ENCODE assay signal across 12 cellular contexts in genomic region chr6:152096863-152097496, GRCh38.
DNase-seq lines count a peak whose midpoint lies in the region; ATAC-seq and TF ChIP-seq lines count a peak whose summit lies in the region.
"Had no signal": no experiment of that assay in that cellular context is flagged by ENCODE, and none has a peak within 500 bp of the region (broad histone marks: within the 10 kb centered on the region; RNA-seq: fewer than 3 reads in every experiment).

No MANE protein-coding gene starts in this region.

- H3K9ac ChIP-seq in PC-3 (ENCODE audit: low read length): no peak overlapping the region

- H3F3A ChIP-seq in PC-3 (ENCODE audit: low read length, unreplicated experiment): no peaks in the 10 kb centered on the region

- H3K4me1 ChIP-seq in PC-3 (ENCODE audit: insufficient read depth, low read length) (peaks cover 57% of the 10 kb centered on the region), left ventricle myocardium inferior (peaks cover 27% of the 10 kb centered on the region)

- no TSS peak for BruUV-seq in PC-3 (replicated peaks; lab: Mats Ljungman, UMichigan)

- peak; percentile 73 for DNase-seq in GM03348 (ENCODE audit: low spot score)
- DNase-seq in PC-3: peak; percentile 67
- DNase-seq in epithelial cell of prostate (ENCODE audit: low read depth, low spot score): no peak
- DNase-seq in skeletal muscle cell (ENCODE audit: low read depth): peak; percentile 83
- DNase-seq in left ventricle myocardium inferior: no peak
- DNase-seq in nucleus accumbens (lab: John Stamatoyannopoulos, UW): no peak
- no peak for DNase-seq in NOMO-1 treated with DMSO at 0.1 percent for 48 hours (lab: John Stamatoyannopoulos, UW; ENCODE audit: unreplicated experiment)
- DNase-seq: activated T-cell treated with anti-CD3 and anti-CD28 coated beads, Interleukin-2, amount 50 U/mL, for 1 hour; islet precursor cell; MM.1S; trophoblast cell had no signal

- H3K4me2 ChIP-seq in PC-3 (ENCODE audit: low read length): peak overlapping the region; percentile 72

- no peak; the same call in 1 of the 2 replicates for TF ChIP-seq CTCF in PC-3 (conservative IDR thresholded peaks at IDR 0.05; ENCODE audit: low read depth, low read length)
- TF ChIP-seq CTCF in left ventricle myocardium inferior (IDR thresholded peaks at IDR 0.05; ENCODE audit: borderline replicate concordance): no peak

- H2AFZ ChIP-seq in PC-3 (ENCODE audit: low read length): peak overlapping the region; percentile 66

- ATAC-seq in PC-3 (peak; percentile 57; the same call in 1 of the 2 replicates), GM21723 (IDR thresholded peaks at IDR 0.05; ENCODE audit: unreplicated experiment) (no peak)

- H3K9me2 ChIP-seq in PC-3 (replicated peaks; ENCODE audit: low read length): no peaks in the 10 kb centered on the region

- H3K36me3 ChIP-seq in PC-3 (ENCODE audit: low read depth, low read length) (no peaks in the 10 kb centered on the region), left ventricle myocardium inferior (no peaks in the 10 kb centered on the region)

- H3K4me3 ChIP-seq in PC-3 (ENCODE audit: low read length): no peak overlapping the region
- H3K4me3 ChIP-seq in skeletal muscle cell (ENCODE audit: low read depth, low read length): no peak overlapping the region
- no peak overlapping the region for H3K4me3 ChIP-seq in left ventricle myocardium inferior

- H3K27me3 ChIP-seq in PC-3 (ENCODE audit: low read length): no peaks in the 10 kb centered on the region
- no peaks in the 10 kb centered on the region for H3K27me3 ChIP-seq in left ventricle myocardium inferior (ENCODE audit: low read depth)

- no peaks in the 10 kb centered on the region for H3K79me2 ChIP-seq in PC-3 (ENCODE audit: low read length)

- intact Hi-C loops in PC-3 (cut with micrococcal nuclease): loop anchor here (1.0 to 5.0 kb wide), 2 partner anchors 27 to 105 kb away; no protein-coding TSS in a partner anchor
- intact Hi-C loops in left ventricle myocardium inferior (cut with micrococcal nuclease): no loop called here

- H4K20me1 ChIP-seq in PC-3 (ENCODE audit: low read length): no peaks in the 10 kb centered on the region

- H3K27ac ChIP-seq in PC-3 (ENCODE audit: low read length) (peak overlapping the region; percentile 60), epithelial cell of prostate (peak overlapping the region; percentile 73), left ventricle myocardium inferior (replicated peaks) (no peak overlapping the region)

- H3K9me3 ChIP-seq in PC-3 (ENCODE audit: low read length) (no peaks in the 10 kb centered on the region), left ventricle myocardium inferior (replicated peaks) (no peaks in the 10 kb centered on the region)

- CTCF ChIA-PET in PC-3 (lab: Charles Lee): interaction anchor here (0.6 to 0.8 kb wide), 2 partner anchors 27 to 1639 kb away, joined by 3 to 4 read pairs; no protein-coding TSS in a partner anchor

- POLR2A ChIA-PET in PC-3 (lab: Charles Lee; ENCODE audit: unreplicated experiment): no interaction called here

Comparison
In these comparisons a context has a peak if more than half of its experiments do, and no peak if none do; other contexts are left out.
1. DNase-seq: peak in GM03348 (single experiment), PC-3 (single experiment) and skeletal muscle cell (single experiment); none in epithelial cell of prostate (single experiment), left ventricle myocardium inferior (single experiment), nucleus accumbens (0 of 56) and NOMO-1 treated with DMSO at 0.1 percent for 48 hours (single experiment).